1 cellular context compared by ENCODE assay signal in the genomic region with DNA sequence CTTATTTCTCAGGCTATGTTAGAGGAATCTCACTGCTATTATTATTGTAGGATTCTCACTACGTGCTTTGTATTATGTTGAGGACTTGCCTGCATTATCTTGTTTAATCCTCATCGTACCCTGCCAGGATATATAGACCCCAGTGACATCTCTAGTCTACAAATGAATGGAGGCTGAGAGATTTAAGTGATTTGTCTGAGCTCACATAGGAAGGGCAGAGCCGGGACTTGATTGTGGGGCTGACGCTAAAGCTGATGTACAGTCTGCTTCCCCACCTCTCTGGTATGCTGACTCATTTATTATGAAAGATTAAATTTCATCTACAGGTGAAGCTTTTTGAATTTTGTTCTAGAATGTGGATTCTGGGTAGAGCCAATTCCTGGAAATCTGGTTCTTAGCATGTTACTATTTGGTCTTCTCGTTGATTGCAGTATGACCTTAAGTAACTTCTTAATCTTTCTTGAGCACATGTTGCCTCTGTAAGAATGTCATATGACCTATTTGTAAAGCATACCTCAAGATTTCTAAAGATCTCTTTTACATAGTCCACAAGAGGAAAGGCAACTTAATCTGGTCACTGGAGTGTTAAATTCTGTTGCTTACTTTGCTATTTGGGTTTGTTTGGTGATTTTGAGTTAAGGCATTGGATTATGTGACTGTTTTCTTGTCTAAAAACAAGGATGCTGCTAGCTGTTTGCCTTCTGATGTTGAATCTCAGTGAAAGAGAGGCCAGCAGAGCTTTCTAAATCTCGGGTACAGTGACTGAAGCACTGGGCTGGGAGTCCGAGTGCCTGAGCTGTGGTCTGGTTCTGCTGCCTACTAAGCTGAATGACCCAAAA.
A peak's percentile ranks its signal among the peaks of the same experiment; 100 is the strongest.
TF ChIP-seq lines count a peak whose summit lies in the region.

No MANE protein-coding gene starts in this region.

TF ChIP-seq in HepG2, 621 proteins besides CTCF, POLR2A, EP300 and RAD21:
- TF ChIP-seq ZFP90 (CRISPR knock-in tag; IDR thresholded peaks at IDR 0.05; ENCODE audit: borderline replicate concordance) (no peak), ZNF567 (CRISPR knock-in tag; IDR thresholded peaks at IDR 0.05; ENCODE audit: borderline replicate concordance) (no peak), RORA (CRISPR knock-in tag; IDR thresholded peaks at IDR 0.05) (0 out of 2 replicates have a peak, but pooled peaks have one; percentile 33), ZSCAN29 (CRISPR knock-in tag; conservative IDR thresholded peaks at IDR 0.05) (0 out of 2 replicates have a peak, but pooled peaks have one; percentile 25), NR2F6 (IDR thresholded peaks at IDR 0.05) (no peak), NR2F6 (CRISPR knock-in tag; IDR thresholded peaks at IDR 0.05) (no peak), ZNF432 (CRISPR knock-in tag; IDR thresholded peaks at IDR 0.05; ENCODE audit: borderline replicate concordance) (no peak), ZNF333 (CRISPR knock-in tag; IDR thresholded peaks at IDR 0.05; ENCODE audit: borderline replicate concordance) (no peak)
- TF ChIP-seq, protein P1, sequence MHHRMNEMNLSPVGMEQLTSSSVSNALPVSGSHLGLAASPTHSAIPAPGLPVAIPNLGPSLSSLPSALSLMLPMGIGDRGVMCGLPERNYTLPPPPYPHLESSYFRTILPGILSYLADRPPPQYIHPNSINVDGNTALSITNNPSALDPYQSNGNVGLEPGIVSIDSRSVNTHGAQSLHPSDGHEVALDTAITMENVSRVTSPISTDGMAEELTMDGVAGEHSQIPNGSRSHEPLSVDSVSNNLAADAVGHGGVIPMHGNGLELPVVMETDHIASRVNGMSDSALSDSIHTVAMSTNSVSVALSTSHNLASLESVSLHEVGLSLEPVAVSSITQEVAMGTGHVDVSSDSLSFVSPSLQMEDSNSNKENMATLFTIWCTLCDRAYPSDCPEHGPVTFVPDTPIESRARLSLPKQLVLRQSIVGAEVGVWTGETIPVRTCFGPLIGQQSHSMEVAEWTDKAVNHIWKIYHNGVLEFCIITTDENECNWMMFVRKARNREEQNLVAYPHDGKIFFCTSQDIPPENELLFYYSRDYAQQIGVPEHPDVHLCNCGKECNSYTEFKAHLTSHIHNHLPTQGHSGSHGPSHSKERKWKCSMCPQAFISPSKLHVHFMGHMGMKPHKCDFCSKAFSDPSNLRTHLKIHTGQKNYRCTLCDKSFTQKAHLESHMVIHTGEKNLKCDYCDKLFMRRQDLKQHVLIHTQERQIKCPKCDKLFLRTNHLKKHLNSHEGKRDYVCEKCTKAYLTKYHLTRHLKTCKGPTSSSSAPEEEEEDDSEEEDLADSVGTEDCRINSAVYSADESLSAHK (CRISPR knock-in tag; IDR thresholded peaks at IDR 0.05; ENCODE audit: borderline replicate concordance) = no peak
